26 cellular contexts compared by ENCODE assay signal in genomic region chr11:86449993-86450629, GRCh38.
DNase-seq lines count a peak whose midpoint lies in the region; ATAC-seq, FAIRE-seq and TF ChIP-seq lines count a peak whose summit lies in the region.
"Had no signal": no experiment of that assay in that cellular context is flagged by ENCODE, and none has a peak within 500 bp of the region (broad histone marks: within the 10 kb centered on the region; RNA-seq: fewer than 3 reads in every experiment).

No MANE protein-coding gene starts in this region.

- TF ChIP-seq EP300 in stomach (IDR thresholded peaks at IDR 0.05): no peak

- no peak for FAIRE-seq in GM12891 (lab: Jason Lieb, UNC)
- FAIRE-seq: GM18507, HTR-8/SVneo had no signal

- no peak for ATAC-seq in left colon
- ATAC-seq: GM23338, HCT116, PC-3, SK-N-SH treated with all-trans-retinoic acid at 6 μM for 48 hours had no signal

- H3K9me3 ChIP-seq in BLaER1 (no peaks in the 10 kb centered on the region), stomach (no peaks in the 10 kb centered on the region), prostate gland (no peaks in the 10 kb centered on the region)
- H3K9me3 ChIP-seq: BE2C, Caco-2 had no signal

- TF ChIP-seq CTCF in stomach (IDR thresholded peaks at IDR 0.05): no peak
- no peak for TF ChIP-seq CTCF in prostate gland (IDR thresholded peaks at IDR 0.05)

- WGBS in stomach, 5 donors: 76 to 90% (median 85%) methylated on average over 5 of the region's 5 CpGs
- WGBS in prostate gland: 92% methylated on average over 5 of the region's 5 CpGs

- TF ChIP-seq POLR2A in GM12891 (IDR thresholded peaks at IDR 0.05; ENCODE audit: low read depth, low read length) (no peak), stomach (IDR thresholded peaks at IDR 0.05) (no peak), prostate gland (IDR thresholded peaks at IDR 0.05) (no peak)

- intact Hi-C loops in stomach (cut with DNase I; ENCODE audit: low total_unique reads): no loop called here
- intact Hi-C loops in left colon (cut with DNase I, micrococcal nuclease): loop anchor here in 1 of 2 donors (10.0 kb wide), 1 partner anchor 365 kb away; no protein-coding TSS in a partner anchor
- intact Hi-C loops in prostate gland (cut with DNase I): no loop called here

- H3K9ac ChIP-seq in BLaER1: no peak overlapping the region

- no peak for DNase-seq in GM12891 (ENCODE audit: insufficient read length, low spot score)
- peak; percentile 70 for DNase-seq in RPMI7951 (ENCODE audit: low read depth)
- peak; percentile 16 for DNase-seq in dermis blood vessel endothelial cell
- no peak for DNase-seq in RPMI8226
- DNase-seq in stomach: no peak
- no peak for DNase-seq in left colon
- DNase-seq in prostate gland (ENCODE audit: low spot score): no peak
- DNase-seq: BE2C; Caco-2; CD4-positive, alpha-beta T cell; DMS 273 treated with DMSO at 0.1 percent for 48 hours; DND-41; KG1; NCI-H1092; NCI-H1436; NCI-H187 treated with DMSO at 0.1 percent for 48 hours; NCI-H2107; NCI-H446 treated with DMSO at 0.1 percent for 48 hours; NCI-H526 treated with DMSO at 0.1 percent for 48 hours; PC-3 had no signal

- H3K27me3 ChIP-seq in BLaER1 (no peaks in the 10 kb centered on the region), stomach (no peaks in the 10 kb centered on the region), prostate gland (replicated peaks; ENCODE audit: insufficient read depth) (no peaks in the 10 kb centered on the region)
- H3K27me3 ChIP-seq: BE2C had no signal

- H3K4me2 ChIP-seq in BLaER1: peak overlapping the region; percentile 69
- H3K4me2 ChIP-seq: GM23338 had no signal

- no peaks in the 10 kb centered on the region for H3K36me3 ChIP-seq in BLaER1
- H3K36me3 ChIP-seq in stomach: peaks cover under 1 to 41% (median 20%) of the 10 kb centered on the region in 4 donors
- no peaks in the 10 kb centered on the region for H3K36me3 ChIP-seq in prostate gland
- H3K36me3 ChIP-seq: BE2C had no signal

- H3K4me3 ChIP-seq in BLaER1: no peak overlapping the region
- no peak overlapping the region for H3K4me3 ChIP-seq in stomach
- H3K4me3 ChIP-seq in prostate gland: no peak overlapping the region
- H3K4me3 ChIP-seq: GM23338 had no signal

- H3K27ac ChIP-seq in BLaER1: no peak overlapping the region
- H3K27ac ChIP-seq in stomach: no peak overlapping the region
- H3K27ac ChIP-seq in prostate gland: no peak overlapping the region

- no peaks in the 10 kb centered on the region for H4K20me1 ChIP-seq in BLaER1

- H3K4me1 ChIP-seq in BLaER1 (peaks cover 52% of the 10 kb centered on the region), stomach (no peaks in the 10 kb centered on the region), prostate gland (replicated peaks) (no peaks in the 10 kb centered on the region)
- H3K4me1 ChIP-seq: BE2C, Caco-2 had no signal

TF ChIP-seq in GM12891, 5 proteins besides CTCF, POLR2A, EP300 and RAD21:
- TF ChIP-seq SPI1 (IDR thresholded peaks at IDR 0.05; ENCODE audit: low read depth, low read length) (peak; percentile 52), POU2F2 (IDR thresholded peaks at IDR 0.05; ENCODE audit: low read depth, low read length) (no peak), POLR2AphosphoS5 (IDR thresholded peaks at IDR 0.05; ENCODE audit: low read depth, low read length) (no peak)

Comparison
In these comparisons a context has a peak if more than half of its experiments do, and no peak if none do; other contexts are left out.
1. DNase-seq: peak in RPMI7951 (single experiment) and dermis blood vessel endothelial cell (single experiment); none in GM12891 (single experiment), RPMI8226 (single experiment), stomach (single experiment), left colon (0 of 2) and prostate gland (single experiment).